In the genomic region with DNA sequence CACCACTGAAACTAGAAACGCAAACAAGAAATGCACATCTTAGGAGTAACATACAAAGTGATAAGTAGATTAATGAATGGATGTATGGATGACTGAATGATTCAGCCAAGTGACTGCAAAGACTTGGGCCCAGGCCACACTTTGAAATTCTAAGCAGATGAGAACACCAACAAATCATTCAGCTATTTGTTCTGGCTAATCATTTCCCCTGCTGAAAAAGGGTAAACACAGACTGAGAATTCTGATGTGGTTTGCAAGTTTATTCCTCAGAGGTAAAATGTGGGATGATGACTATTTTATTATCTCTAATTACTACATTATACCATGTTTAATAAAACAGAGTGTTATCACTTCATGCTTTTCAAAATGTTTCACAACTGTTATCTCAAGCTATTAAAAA, we compare ENCODE assay signal across 20 cellular contexts.
"Had no signal": no experiment of that assay in that cellular context is flagged by ENCODE, and none has a peak within 500 bp of the region (broad histone marks: within the 10 kb centered on the region; RNA-seq: fewer than 3 reads in every experiment).

No MANE protein-coding gene starts in this region.

- H3K36me3 Mint-ChIP-seq: brain, natural killer cell had no signal

- H3K9me3 ChIP-seq: esophagus muscularis mucosa, heart left ventricle, left ventricle myocardium inferior, prostate gland, right lobe of liver, suprapubic skin, upper lobe of left lung had no signal

- H3K27me3 Mint-ChIP-seq: activated naive CD8-positive, alpha-beta T cell treated with anti-CD3 and anti-CD28 coated beads, Interleukin-2, amount 50 U/mL, for 24 hours; central memory CD8-positive, alpha-beta T cell had no signal

- H3K27me3 ChIP-seq: esophagus muscularis mucosa, foreskin keratinocyte, right lobe of liver, suprapubic skin, upper lobe of left lung had no signal

- H3K4me1 ChIP-seq: esophagus muscularis mucosa, foreskin keratinocyte, left ventricle myocardium inferior, prostate gland, right lobe of liver, suprapubic skin, upper lobe of left lung had no signal

- H3K27ac Mint-ChIP-seq: activated naive CD8-positive, alpha-beta T cell treated with anti-CD3 and anti-CD28 coated beads, Interleukin-2, amount 50 U/mL, for 24 hours; natural killer cell had no signal

- H3K4me1 Mint-ChIP-seq: activated naive CD8-positive, alpha-beta T cell treated with anti-CD3 and anti-CD28 coated beads, Interleukin-2, amount 50 U/mL, for 24 hours; central memory CD8-positive, alpha-beta T cell; natural killer cell had no signal

- ATAC-seq: activated naive CD8-positive, alpha-beta T cell treated with anti-CD3 and anti-CD28 coated beads, Interleukin-2, amount 50 U/mL, for 24 hours; foreskin keratinocyte; heart left ventricle; natural killer cell; stimulated activated naive CD8-positive, alpha-beta T cell treated with anti-CD3 and anti-CD28 coated beads, Interleukin-15, Interleukin-2, amounts not matched to agents 100 U/mL and 50 U/mL, for 24 hours had no signal

- H3K4me3 Mint-ChIP-seq: activated naive CD8-positive, alpha-beta T cell treated with anti-CD3 and anti-CD28 coated beads, Interleukin-2, amount 50 U/mL, for 24 hours; brain; central memory CD8-positive, alpha-beta T cell; natural killer cell had no signal

- DNase-seq: activated CD4-positive, CD25-positive, alpha-beta regulatory T cell treated with anti-CD3 and anti-CD28 coated beads, Interleukin-2, amount 50 U/mL, for 72 hours; activated naive CD4-positive, alpha-beta T cell; activated naive CD8-positive, alpha-beta T cell treated with anti-CD3 and anti-CD28 coated beads, Interleukin-2, amount 50 U/mL, for 24 hours; activated T-cell treated with anti-CD3 and anti-CD28 coated beads for 4 hours; foreskin keratinocyte; heart left ventricle; left ventricle myocardium inferior; natural killer cell; nucleus accumbens; right lobe of liver; stimulated activated naive CD8-positive, alpha-beta T cell treated with anti-CD3 and anti-CD28 coated beads, Interleukin-15, Interleukin-2, amounts not matched to agents 100 U/mL and 50 U/mL, for 24 hours; T-helper 9 cell; upper lobe of left lung had no signal

- H3K4me3 ChIP-seq: coronary artery, esophagus muscularis mucosa, heart left ventricle, left ventricle myocardium inferior, prostate gland, right lobe of liver, SK-N-MC, suprapubic skin, upper lobe of left lung had no signal

- H3K9me3 Mint-ChIP-seq: activated naive CD8-positive, alpha-beta T cell treated with anti-CD3 and anti-CD28 coated beads, Interleukin-2, amount 50 U/mL, for 24 hours; brain; central memory CD8-positive, alpha-beta T cell had no signal

- H3K36me3 ChIP-seq: esophagus muscularis mucosa, heart left ventricle, left ventricle myocardium inferior, prostate gland, right lobe of liver, suprapubic skin, upper lobe of left lung had no signal

- H3K27ac ChIP-seq: coronary artery, esophagus muscularis mucosa, foreskin keratinocyte, heart left ventricle, left ventricle myocardium inferior, prostate gland, right lobe of liver, SK-N-MC, suprapubic skin, upper lobe of left lung had no signal
